22 cellular contexts compared by ENCODE assay signal in the genomic region with DNA sequence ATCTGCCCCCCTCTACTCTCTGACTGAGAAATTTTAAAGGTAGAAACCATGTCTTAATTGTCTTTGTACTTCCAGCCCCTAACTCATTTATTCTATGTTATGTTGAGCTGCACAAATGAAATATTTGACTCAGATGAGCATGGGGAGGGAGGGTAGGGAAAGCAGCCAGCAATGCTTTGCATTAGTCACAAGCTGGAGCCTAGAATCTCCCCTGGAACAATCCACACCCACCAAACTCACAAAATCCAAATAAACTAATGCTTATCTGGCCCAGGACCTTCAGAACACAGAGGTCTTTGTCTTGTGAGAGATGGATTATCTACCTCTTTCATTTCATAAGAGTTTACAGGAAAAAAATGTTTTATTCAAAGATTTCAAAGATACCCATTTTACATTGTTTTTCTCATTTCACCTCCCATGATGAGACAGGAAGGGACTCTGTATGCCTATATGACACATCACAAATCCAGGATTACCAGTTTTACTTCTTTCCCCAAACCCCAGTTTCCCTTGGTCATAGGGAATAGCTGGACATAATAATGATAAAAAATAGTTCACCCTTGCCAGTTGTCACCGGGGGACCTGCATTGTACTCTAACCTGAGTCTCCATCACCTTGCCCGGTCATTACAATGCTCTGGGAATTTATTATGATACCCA.
DNase-seq lines count a peak whose midpoint lies in the region; ATAC-seq and TF ChIP-seq lines count a peak whose summit lies in the region.
"Had no signal": no experiment of that assay in that cellular context is flagged by ENCODE, and none has a peak within 500 bp of the region (broad histone marks: within the 10 kb centered on the region; RNA-seq: fewer than 3 reads in every experiment).

No MANE protein-coding gene starts in this region.

- ATAC-seq in foreskin keratinocyte (peak; percentile 53), GM21447 (IDR thresholded peaks at IDR 0.05; ENCODE audit: unreplicated experiment) (no peak), left lobe of liver (no peak)
- ATAC-seq in activated naive CD4-positive, alpha-beta T cell treated with anti-CD3 and anti-CD28 coated beads, Interleukin-2, amount 50 U/mL, for 72 hours = no peak
- ATAC-seq: A549 had no signal

- H3K9ac ChIP-seq in adipocyte (ENCODE audit: low read length) = no peak overlapping the region
- H3K9ac ChIP-seq: BLaER1, KMS-11 had no signal

- peaks cover 5% of the 10 kb centered on the region for H3K9me3 ChIP-seq in adipocyte (ENCODE audit: control insufficient read depth, low read length)
- H3K9me3 ChIP-seq: A549, Caco-2, HAP-1, SJCRH30 had no signal

- no peak for TF ChIP-seq CTCF in foreskin keratinocyte (conservative IDR thresholded peaks at IDR 0.05)

- peak; percentile 38 for DNase-seq in AG20443 (ENCODE audit: low spot score)
- DNase-seq in M059J (ENCODE audit: low read depth) = peak; percentile 37
- DNase-seq in adipocyte (ENCODE audit: low read depth) = peak; percentile 14
- DNase-seq in foreskin keratinocyte = peak in 1 of 2 donors; percentile 28
- DNase-seq in iPS-NIHi11 (ENCODE audit: low spot score) = no peak
- DNase-seq in activated naive CD4-positive, alpha-beta T cell treated with anti-CD3 and anti-CD28 coated beads, Interleukin-2, amount 50 U/mL, for 72 hours (ENCODE audit: low spot score in 2 of 2) = no peak
- no peak for DNase-seq in left lobe of liver (ENCODE audit: low spot score)
- DNase-seq: Caco-2; CD4-positive, alpha-beta T cell; DMS 273 treated with DMSO at 0.1 percent for 48 hours; IMR-90; MV-4-11; NCI-H2029 treated with DMSO at 0.1 percent for 48 hours; NCI-H2171; NCI-H526; SJCRH30 had no signal

- no peaks in the 10 kb centered on the region for H3K36me3 ChIP-seq in adipocyte (ENCODE audit: control insufficient read depth, insufficient read depth, low read length, severe bottlenecking)
- H3K36me3 ChIP-seq: BLaER1, HAP-1, SJCRH30 had no signal

- H3K27me3 ChIP-seq in adipocyte (replicated peaks; ENCODE audit: control insufficient read depth, insufficient read depth, low read length) = peaks cover 2% of the 10 kb centered on the region
- no peaks in the 10 kb centered on the region for H3K27me3 ChIP-seq in foreskin keratinocyte
- H3K27me3 ChIP-seq: BLaER1, SJCRH30 had no signal

- no peak overlapping the region for H3K4me3 ChIP-seq in adipocyte (ENCODE audit: low read length)
- H3K4me3 ChIP-seq: A549, BLaER1, GM23338, HAP-1, SJCRH30 had no signal

- H3K27ac Mint-ChIP-seq in activated naive CD4-positive, alpha-beta T cell treated with anti-CD3 and anti-CD28 coated beads, Interleukin-2, amount 50 U/mL, for 72 hours = no peak overlapping the region
- H3K27ac Mint-ChIP-seq: CD4-positive, alpha-beta T cell; GM23338 had no signal

- H3K27ac ChIP-seq in foreskin keratinocyte = no peak overlapping the region
- H3K27ac ChIP-seq: A549, KMS-11, SJCRH30 had no signal

- H3K4me1 ChIP-seq in adipocyte (ENCODE audit: control insufficient read depth, insufficient read depth, low read length) = peaks cover 11% of the 10 kb centered on the region
- no peaks in the 10 kb centered on the region for H3K4me1 ChIP-seq in foreskin keratinocyte
- H3K4me1 ChIP-seq: A549, Caco-2, HAP-1, SJCRH30 had no signal

- peaks cover 0 to 4% of the 10 kb centered on the region in 2 donors for H3K36me3 Mint-ChIP-seq in activated naive CD4-positive, alpha-beta T cell treated with anti-CD3 and anti-CD28 coated beads, Interleukin-2, amount 50 U/mL, for 72 hours

- H3K9me3 Mint-ChIP-seq in activated naive CD4-positive, alpha-beta T cell treated with anti-CD3 and anti-CD28 coated beads, Interleukin-2, amount 50 U/mL, for 72 hours = peaks cover 4 to 6% of the 10 kb centered on the region in 2 donors
- H3K9me3 Mint-ChIP-seq: GM23338 had no signal

Comparison
In these comparisons a context has a peak if more than half of its experiments do, and no peak if none do; other contexts are left out.
1. DNase-seq: peak in AG20443 (single experiment), M059J (single experiment) and adipocyte (single experiment); none in iPS-NIHi11 (single experiment), activated naive CD4-positive, alpha-beta T cell treated with anti-CD3 and anti-CD28 coated beads, Interleukin-2, amount 50 U/mL, for 72 hours (0 of 2) and left lobe of liver (single experiment).